ENCODE assay signal across 13 cellular contexts in genomic region chr3:184085389-184085852, GRCh38. TPM values are rescaled to one million over a fixed set of nuclear protein-coding genes. Genes with fewer than 3 reads are reported as not detected.
DNase-seq lines count a peak whose midpoint lies in the region; ATAC-seq and TF ChIP-seq lines count a peak whose summit lies in the region.
"Had no signal": no experiment of that assay in that cellular context is flagged by ENCODE, and none has a peak within 500 bp of the region (broad histone marks: within the 10 kb centered on the region; RNA-seq: fewer than 3 reads in every experiment).

No MANE protein-coding gene starts in this region.

- H3K36me3 Mint-ChIP-seq in T-helper 17 cell (ENCODE audit: low read depth) = peaks cover 2% of the 10 kb centered on the region

- H3K27ac Mint-ChIP-seq in T-helper 17 cell = no peak overlapping the region

- intact Hi-C loops in IMR-90 (cut with micrococcal nuclease) = no loop called here

- no peak overlapping the region for H3K4ac ChIP-seq in IMR-90 (ENCODE audit: low read depth, low read length)

- TF ChIP-seq POLR2A in IMR-90 (IDR thresholded peaks at IDR 0.05; ENCODE audit: low read depth, low read length) = no peak

- no peak overlapping the region for H2BK15ac ChIP-seq in IMR-90 (ENCODE audit: low read depth, low read length)

- no peak overlapping the region for H2AK5ac ChIP-seq in IMR-90 (ENCODE audit: low read depth, low read length)

- TF ChIP-seq RAD21 in IMR-90 (IDR thresholded peaks at IDR 0.05; ENCODE audit: low read length) = no peak

- H2AK9ac ChIP-seq in IMR-90 (replicated peaks; ENCODE audit: low read depth, low read length, poor library complexity) = no peak overlapping the region

- POLR2A ChIA-PET in IMR-90 (lab: Charles Lee; ENCODE audit: unreplicated experiment) = no interaction called here

- H3K4me3 Mint-ChIP-seq in T-helper 17 cell = no peak overlapping the region
- H3K4me3 Mint-ChIP-seq: H9 had no signal

- H3K4me3 ChIP-seq in IMR-90 (ENCODE audit: insufficient read depth, low read depth, low read length) = no peak overlapping the region

- BruUV-seq in IMR-90 (replicated peaks; lab: Mats Ljungman, UMichigan) = no TSS peak

- 50% methylated on average over 1 of the region's 3 CpGs; no CpG with 5 or more reads in 1 of the 2 experiments for WGBS in IMR-90 (ENCODE audit: extremely low coverage in 2 of 2, insufficient read length in 1 of 2), 2 experiments

- no peak overlapping the region for H3K14ac ChIP-seq in IMR-90 (replicated peaks; ENCODE audit: low read depth, low read length)

- no peak overlapping the region for H4K8ac ChIP-seq in IMR-90 (ENCODE audit: low read depth in 2 of 2, low read length in 2 of 2)

- no peak overlapping the region for H2BK5ac ChIP-seq in IMR-90 (ENCODE audit: low read depth, low read length, poor library complexity, severe bottlenecking)

- H2AFZ ChIP-seq in IMR-90 (replicated peaks; ENCODE audit: low read length, poor library complexity) = no peak overlapping the region

- H3K27me3 Mint-ChIP-seq in T-helper 17 cell = no peaks in the 10 kb centered on the region

- no peak overlapping the region for H3K56ac ChIP-seq in IMR-90 (ENCODE audit: extremely low read depth, insufficient read depth, low read length)

- in situ Hi-C loops in IMR-90 (cut with MboI; ENCODE audit: low sequenced_read_pairs) = no loop called here

- no peak overlapping the region for H3K9ac ChIP-seq in IMR-90 (ENCODE audit: low read depth, low read length)

- DNase-seq in ELF-1 (ENCODE audit: low read depth, low spot score) = peak; percentile 6
- DNase-seq in IMR-90 = peak; percentile 36
- no peak for DNase-seq in T-helper 17 cell
- peak; percentile 86 for DNase-seq in iris pigment epithelial cell (ENCODE audit: low read depth)
- no peak for DNase-seq in foreskin melanocyte
- DNase-seq in amniotic stem cell (lab: John Stamatoyannopoulos, UW) = no peak
- DNase-seq: activated T-cell treated with anti-CD3 and anti-CD28 coated beads, Interleukin-2, amount 50 U/mL, for 1 hour; DND-41; H9; right cardiac atrium had no signal

- no peaks in the 10 kb centered on the region for H3K79me1 ChIP-seq in IMR-90 (ENCODE audit: low read depth in 1 of 2, low read length in 2 of 2)

- H3K4me1 ChIP-seq in IMR-90 (ENCODE audit: control insufficient read depth, insufficient read depth, low read length) = no peaks in the 10 kb centered on the region

- TF ChIP-seq CTCF in IMR-90 (conservative IDR thresholded peaks at IDR 0.05; ENCODE audit: low read depth, low read length) = no peak

- no peak overlapping the region for H3K23ac ChIP-seq in IMR-90 (ENCODE audit: low read depth, low read length)

- no peak overlapping the region for H2BK20ac ChIP-seq in IMR-90 (ENCODE audit: low read depth, low read length)

- no peak overlapping the region for H3K18ac ChIP-seq in IMR-90 (ENCODE audit: low read depth, low read length)

- no peak overlapping the region for H2BK120ac ChIP-seq in IMR-90 (ENCODE audit: low read depth, low read length)

- CTCF ChIA-PET in IMR-90 (lab: Yijun Ruan, JAX) = no interaction called here

- H4K5ac ChIP-seq in IMR-90 (ENCODE audit: low read depth, low read length) = no peak overlapping the region

- peaks cover 10% of the 10 kb centered on the region for H3K27me3 ChIP-seq in IMR-90 (ENCODE audit: control insufficient read depth, insufficient read depth, low read length)

- no peak overlapping the region for H3K4me2 ChIP-seq in IMR-90 (ENCODE audit: low read depth, low read length)

- dilution Hi-C loops in IMR-90 (cut with HindIII; ENCODE audit: low sequenced_read_pairs, unreplicated experiment) = no loop called here

- H3K27ac ChIP-seq in IMR-90 (ENCODE audit: insufficient read depth, low read length) = no peak overlapping the region

- no peaks in the 10 kb centered on the region for H4K20me1 ChIP-seq in IMR-90 (ENCODE audit: insufficient read depth, low read length)

- no peaks in the 10 kb centered on the region for H3K9me1 ChIP-seq in IMR-90 (ENCODE audit: insufficient read depth, low read length)

- no peaks in the 10 kb centered on the region for H3K36me3 ChIP-seq in IMR-90 (ENCODE audit: control insufficient read depth, insufficient read depth, low read length)

- H4K91ac ChIP-seq in IMR-90 (ENCODE audit: insufficient read depth, low read depth, low read length) = no peak overlapping the region

- no peak for ATAC-seq in IMR-90 (ENCODE audit: low read depth)
- peak; percentile 25 for ATAC-seq in T-helper 17 cell
- no peak for ATAC-seq in GM19455 (IDR thresholded peaks at IDR 0.05; ENCODE audit: unreplicated experiment)
- ATAC-seq: right cardiac atrium had no signal

- no peaks in the 10 kb centered on the region for H3K4me1 Mint-ChIP-seq in T-helper 17 cell

- H3K9me3 ChIP-seq in IMR-90 (ENCODE audit: control insufficient read depth, insufficient read depth, low read length) (peaks cover 6% of the 10 kb centered on the region), T-helper 17 cell (ENCODE audit: control insufficient read depth, low read length, poor library complexity, severe bottlenecking) (no peaks in the 10 kb centered on the region)

TF ChIP-seq in IMR-90, 13 proteins besides CTCF, POLR2A, EP300 and RAD21:
- TF ChIP-seq FOS (IDR thresholded peaks at IDR 0.05; ENCODE audit: low read depth, low read length) = no peak
- TF ChIP-seq CEBPB (IDR thresholded peaks at IDR 0.05; ENCODE audit: low read depth, low read length) = peak; percentile 47; the same call in 1 of the 2 replicates
- no peak for TF ChIP-seq NFE2L2 (IDR thresholded peaks at IDR 0.05; ENCODE audit: low read depth, low read length)

RNA-seq across cellular contexts. Expression of gene HTR3E, which starts 11.4 kb away (rescaled TPM):
- total RNA-seq in IMR-90 (2012; rRNA removed) (not detected in 2 replicates), T-helper 17 cell (not detected)
- not detected in 2 replicates for polyA plus RNA-seq in IMR-90 (2012; rRNA removed)
- not detected in 2 replicates for polyA plus RNA-seq in IMR-90 (2012; cell fraction: cytosol; rRNA removed)
- not detected in 2 replicates for polyA plus RNA-seq in IMR-90 (2012; cell fraction: nucleus; rRNA removed; ENCODE audit: low replicate concordance)
- total RNA-seq: cardiac septum, H9, NCI-H460, right cardiac atrium had no signal
- polyA plus RNA-seq: right cardiac atrium had no signal

RNA-seq across cellular contexts. Expression of gene HTR3C, which starts 32.6 kb away (rescaled TPM):
- not detected in 2 replicates for total RNA-seq in IMR-90 (2012; rRNA removed)
- polyA plus RNA-seq in IMR-90 (2012; rRNA removed) = not detected in 2 replicates
- not detected in 2 replicates for polyA plus RNA-seq in IMR-90 (2012; cell fraction: cytosol; rRNA removed)
- not detected in 2 replicates for polyA plus RNA-seq in IMR-90 (2012; cell fraction: nucleus; rRNA removed; ENCODE audit: low replicate concordance)
- not detected for total RNA-seq in T-helper 17 cell
- total RNA-seq: cardiac septum, H9, NCI-H460, right cardiac atrium had no signal
- polyA plus RNA-seq: right cardiac atrium had no signal

RNA-seq across cellular contexts. Expression of gene EIF2B5, which starts 49.7 kb away (rescaled TPM):
- total RNA-seq in IMR-90 (2012; rRNA removed) (32.5 and 37.6 TPM in 2 replicates), T-helper 17 cell (10 to 100 TPM; 49.5 to 53.8 TPM)
- polyA plus RNA-seq in IMR-90 (2012; rRNA removed) = 29.5 and 31.7 TPM in 2 replicates
- polyA plus RNA-seq in IMR-90 (2012; cell fraction: cytosol; rRNA removed) = 15.9 and 20.4 TPM in 2 replicates
- 70.7 and 100 TPM in 2 replicates for polyA plus RNA-seq in IMR-90 (2012; cell fraction: nucleus; rRNA removed; ENCODE audit: low replicate concordance)

RNA-seq across cellular contexts. Expression of gene HTR3D, which starts 53.9 kb away (rescaled TPM):
- total RNA-seq in IMR-90 (2012; rRNA removed) (not detected in 2 replicates), T-helper 17 cell (not detected)
- not detected in 2 replicates for polyA plus RNA-seq in IMR-90 (2012; rRNA removed)
- not detected in 2 replicates for polyA plus RNA-seq in IMR-90 (2012; cell fraction: cytosol; rRNA removed)
- not detected in 2 replicates for polyA plus RNA-seq in IMR-90 (2012; cell fraction: nucleus; rRNA removed; ENCODE audit: low replicate concordance)
- total RNA-seq: cardiac septum, H9, NCI-H460, right cardiac atrium had no signal
- polyA plus RNA-seq: right cardiac atrium had no signal

Comparison
In these comparisons a context has a peak if more than half of its experiments do, and no peak if none do; other contexts are left out.
1. DNase-seq: peak in ELF-1 (single experiment), IMR-90 (single experiment) and iris pigment epithelial cell (single experiment); none in T-helper 17 cell (0 of 3), foreskin melanocyte (single experiment) and amniotic stem cell (single experiment).